Comparison of ENCODE assay signal across 23 cellular contexts in the genomic region with DNA sequence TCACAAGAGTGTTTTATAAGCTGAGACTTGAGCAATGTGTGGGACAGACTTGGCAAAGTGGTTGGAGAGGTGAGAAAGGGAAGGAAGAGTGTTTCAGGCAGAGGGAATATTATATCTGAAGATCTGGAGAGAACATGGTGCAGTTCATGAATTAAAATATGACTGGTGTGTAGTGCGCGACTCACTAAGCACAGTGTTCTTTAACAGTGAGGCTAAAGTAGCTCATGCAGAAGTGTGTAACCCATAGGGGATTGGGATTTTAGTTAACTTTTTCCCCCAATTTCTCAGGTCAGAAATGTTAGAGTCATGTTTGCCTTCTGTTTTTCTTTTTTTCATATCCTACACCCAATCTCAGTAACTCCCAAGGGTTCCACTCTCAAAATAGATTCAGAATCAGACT.
"Had no signal": no experiment of that assay in that cellular context is flagged by ENCODE, and none has a peak within 500 bp of the region (broad histone marks: within the 10 kb centered on the region; RNA-seq: fewer than 3 reads in every experiment).

No MANE protein-coding gene starts in this region.

- H3K4me3 ChIP-seq: esophagus muscularis mucosa, mucosa of descending colon, tibial nerve had no signal

- FAIRE-seq: bronchial epithelial cell, frontal cortex, TTC549 had no signal

- H3K27ac ChIP-seq: esophagus muscularis mucosa, tibial nerve had no signal

- H3K27me3 ChIP-seq: esophagus muscularis mucosa, tibial nerve had no signal

- DNase-seq: activated CD4-positive, alpha-beta memory T cell treated with anti-CD3 and anti-CD28 coated beads, Interleukin-2, amount 10 ng/mL, durations not matched to agents 7 days and 5 days; activated CD4-positive, alpha-beta T cell treated with anti-CD3 and anti-CD28 coated beads, Interleukin-2, amount 10 ng/mL, durations not matched to agents 24 days and 14 days; activated CD4-positive, CD25-positive, alpha-beta regulatory T cell treated with anti-CD3 and anti-CD28 coated beads, Interleukin-2, amount 50 U/mL, for 72 hours; activated CD8-positive, alpha-beta memory T cell treated with anti-CD3 and anti-CD28 coated beads, Interleukin-2, amount 50 U/mL, for 48 hours; activated gamma-delta T cell treated with Interleukin-2 at 50 U/mL for 16 hours; activated naive CD4-positive, alpha-beta T cell treated with anti-CD3 and anti-CD28 coated beads, Interleukin-2, amount 50 U/mL, for 16 hours; activated T-cell treated with anti-CD3 and anti-CD28 coated beads, Interleukin-2, amount 50 U/mL, for 24 hours; amygdala; endodermal cell; glutamatergic neuron; islet precursor cell; left ventricle myocardium superior; mucosa of descending colon; stimulated activated CD4-positive, alpha-beta T cell treated with anti-CD3 and anti-CD28 coated beads, Interleukin-15, amount 100 ng/mL, for 24 hours; stimulated activated CD4-positive, alpha-beta T cell treated with anti-CD3 and anti-CD28 coated beads, Interleukin-2, amount 100 ng/mL, for 24 hours; stimulated activated naive CD4-positive, alpha-beta T cell; T-helper 9 cell; WERI-Rb-1 had no signal

- H3K9me3 ChIP-seq: esophagus muscularis mucosa, mucosa of descending colon, tibial nerve had no signal

- H3K36me3 ChIP-seq: esophagus muscularis mucosa had no signal

- ATAC-seq: mucosa of descending colon had no signal

- H3K4me1 ChIP-seq: tibial nerve had no signal
